In the genomic region with DNA sequence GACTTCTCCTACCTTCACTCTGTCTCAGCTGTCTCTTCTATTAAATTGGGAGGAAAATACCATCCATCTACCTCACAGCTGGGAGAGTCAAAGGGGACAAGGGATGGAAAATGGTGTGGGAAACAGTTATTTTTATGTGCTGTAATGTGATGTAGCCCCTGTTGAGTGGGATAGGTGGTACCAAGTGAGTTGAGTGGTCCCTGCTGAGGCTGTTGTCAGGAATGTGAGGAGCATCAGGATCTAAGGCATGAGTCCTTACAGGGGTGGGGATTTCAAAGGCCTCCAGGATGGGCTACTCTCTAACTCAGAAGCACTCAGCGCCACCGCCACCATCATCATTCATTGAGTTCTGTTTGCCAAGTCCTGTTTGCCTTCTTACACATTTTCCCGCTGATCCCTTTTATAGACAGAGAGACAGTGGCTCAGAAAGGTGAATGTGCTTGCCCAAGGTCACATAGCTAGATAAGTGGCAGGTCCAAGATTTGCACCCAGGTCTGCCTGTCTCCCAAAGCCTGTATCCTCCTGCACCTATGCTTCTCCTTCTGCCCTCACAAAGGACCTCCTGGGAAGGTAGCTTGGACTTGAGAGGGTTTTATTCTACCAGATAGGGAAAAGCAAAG, we compare ENCODE assay signal across 2 cellular contexts.
TF ChIP-seq lines count a peak whose summit lies in the region.

No MANE protein-coding gene starts in this region.

TF ChIP-seq in WTC11, 78 proteins besides CTCF, POLR2A, EP300 and RAD21 (continued from another document and continues in another):
- TF ChIP-seq, protein P1, sequence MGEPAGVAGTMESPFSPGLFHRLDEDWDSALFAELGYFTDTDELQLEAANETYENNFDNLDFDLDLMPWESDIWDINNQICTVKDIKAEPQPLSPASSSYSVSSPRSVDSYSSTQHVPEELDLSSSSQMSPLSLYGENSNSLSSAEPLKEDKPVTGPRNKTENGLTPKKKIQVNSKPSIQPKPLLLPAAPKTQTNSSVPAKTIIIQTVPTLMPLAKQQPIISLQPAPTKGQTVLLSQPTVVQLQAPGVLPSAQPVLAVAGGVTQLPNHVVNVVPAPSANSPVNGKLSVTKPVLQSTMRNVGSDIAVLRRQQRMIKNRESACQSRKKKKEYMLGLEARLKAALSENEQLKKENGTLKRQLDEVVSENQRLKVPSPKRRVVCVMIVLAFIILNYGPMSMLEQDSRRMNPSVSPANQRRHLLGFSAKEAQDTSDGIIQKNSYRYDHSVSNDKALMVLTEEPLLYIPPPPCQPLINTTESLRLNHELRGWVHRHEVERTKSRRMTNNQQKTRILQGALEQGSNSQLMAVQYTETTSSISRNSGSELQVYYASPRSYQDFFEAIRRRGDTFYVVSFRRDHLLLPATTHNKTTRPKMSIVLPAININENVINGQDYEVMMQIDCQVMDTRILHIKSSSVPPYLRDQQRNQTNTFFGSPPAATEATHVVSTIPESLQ (CRISPR knock-in tag; IDR thresholded peaks at IDR 0.05), result no peak
- TF ChIP-seq, protein P2, sequence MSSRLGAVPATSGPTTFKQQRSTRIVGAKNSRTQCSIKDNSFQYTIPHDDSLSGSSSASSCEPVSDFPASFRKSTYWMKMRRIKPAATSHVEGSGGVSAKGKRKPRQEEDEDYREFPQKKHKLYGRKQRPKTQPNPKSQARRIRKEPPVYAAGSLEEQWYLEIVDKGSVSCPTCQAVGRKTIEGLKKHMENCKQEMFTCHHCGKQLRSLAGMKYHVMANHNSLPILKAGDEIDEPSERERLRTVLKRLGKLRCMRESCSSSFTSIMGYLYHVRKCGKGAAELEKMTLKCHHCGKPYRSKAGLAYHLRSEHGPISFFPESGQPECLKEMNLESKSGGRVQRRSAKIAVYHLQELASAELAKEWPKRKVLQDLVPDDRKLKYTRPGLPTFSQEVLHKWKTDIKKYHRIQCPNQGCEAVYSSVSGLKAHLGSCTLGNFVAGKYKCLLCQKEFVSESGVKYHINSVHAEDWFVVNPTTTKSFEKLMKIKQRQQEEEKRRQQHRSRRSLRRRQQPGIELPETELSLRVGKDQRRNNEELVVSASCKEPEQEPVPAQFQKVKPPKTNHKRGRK (CRISPR knock-in tag; IDR thresholded peaks at IDR 0.05; ENCODE audit: borderline replicate concordance), result no peak
- TF ChIP-seq PRRX2 (CRISPR knock-in tag; IDR thresholded peaks at IDR 0.05), result no peak
- TF ChIP-seq, protein P3, sequence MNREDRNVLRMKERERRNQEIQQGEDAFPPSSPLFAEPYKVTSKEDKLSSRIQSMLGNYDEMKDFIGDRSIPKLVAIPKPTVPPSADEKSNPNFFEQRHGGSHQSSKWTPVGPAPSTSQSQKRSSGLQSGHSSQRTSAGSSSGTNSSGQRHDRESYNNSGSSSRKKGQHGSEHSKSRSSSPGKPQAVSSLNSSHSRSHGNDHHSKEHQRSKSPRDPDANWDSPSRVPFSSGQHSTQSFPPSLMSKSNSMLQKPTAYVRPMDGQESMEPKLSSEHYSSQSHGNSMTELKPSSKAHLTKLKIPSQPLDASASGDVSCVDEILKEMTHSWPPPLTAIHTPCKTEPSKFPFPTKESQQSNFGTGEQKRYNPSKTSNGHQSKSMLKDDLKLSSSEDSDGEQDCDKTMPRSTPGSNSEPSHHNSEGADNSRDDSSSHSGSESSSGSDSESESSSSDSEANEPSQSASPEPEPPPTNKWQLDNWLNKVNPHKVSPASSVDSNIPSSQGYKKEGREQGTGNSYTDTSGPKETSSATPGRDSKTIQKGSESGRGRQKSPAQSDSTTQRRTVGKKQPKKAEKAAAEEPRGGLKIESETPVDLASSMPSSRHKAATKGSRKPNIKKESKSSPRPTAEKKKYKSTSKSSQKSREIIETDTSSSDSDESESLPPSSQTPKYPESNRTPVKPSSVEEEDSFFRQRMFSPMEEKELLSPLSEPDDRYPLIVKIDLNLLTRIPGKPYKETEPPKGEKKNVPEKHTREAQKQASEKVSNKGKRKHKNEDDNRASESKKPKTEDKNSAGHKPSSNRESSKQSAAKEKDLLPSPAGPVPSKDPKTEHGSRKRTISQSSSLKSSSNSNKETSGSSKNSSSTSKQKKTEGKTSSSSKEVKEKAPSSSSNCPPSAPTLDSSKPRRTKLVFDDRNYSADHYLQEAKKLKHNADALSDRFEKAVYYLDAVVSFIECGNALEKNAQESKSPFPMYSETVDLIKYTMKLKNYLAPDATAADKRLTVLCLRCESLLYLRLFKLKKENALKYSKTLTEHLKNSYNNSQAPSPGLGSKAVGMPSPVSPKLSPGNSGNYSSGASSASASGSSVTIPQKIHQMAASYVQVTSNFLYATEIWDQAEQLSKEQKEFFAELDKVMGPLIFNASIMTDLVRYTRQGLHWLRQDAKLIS (CRISPR knock-in tag; IDR thresholded peaks at IDR 0.05; ENCODE audit: borderline replicate concordance), result no peak
- no peak for TF ChIP-seq ESRRA (CRISPR knock-in tag; IDR thresholded peaks at IDR 0.05; ENCODE audit: borderline replicate concordance)
- no peak for TF ChIP-seq HMGA2 (CRISPR knock-in tag; IDR thresholded peaks at IDR 0.05)
- TF ChIP-seq, protein P4, sequence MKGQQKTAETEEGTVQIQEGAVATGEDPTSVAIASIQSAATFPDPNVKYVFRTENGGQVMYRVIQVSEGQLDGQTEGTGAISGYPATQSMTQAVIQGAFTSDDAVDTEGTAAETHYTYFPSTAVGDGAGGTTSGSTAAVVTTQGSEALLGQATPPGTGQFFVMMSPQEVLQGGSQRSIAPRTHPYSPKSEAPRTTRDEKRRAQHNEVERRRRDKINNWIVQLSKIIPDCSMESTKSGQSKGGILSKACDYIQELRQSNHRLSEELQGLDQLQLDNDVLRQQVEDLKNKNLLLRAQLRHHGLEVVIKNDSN (CRISPR knock-in tag; IDR thresholded peaks at IDR 0.05), result no peak
- TF ChIP-seq GABPB1 (CRISPR knock-in tag; IDR thresholded peaks at IDR 0.05), result no peak
- no peak for TF ChIP-seq CREM (CRISPR knock-in tag; IDR thresholded peaks at IDR 0.05)
- TF ChIP-seq OVOL2 (CRISPR knock-in tag; IDR thresholded peaks at IDR 0.05; ENCODE audit: borderline replicate concordance), result no peak
- no peak for TF ChIP-seq ELF4 (CRISPR knock-in tag; IDR thresholded peaks at IDR 0.05; ENCODE audit: low read depth)
- TF ChIP-seq, protein P5, sequence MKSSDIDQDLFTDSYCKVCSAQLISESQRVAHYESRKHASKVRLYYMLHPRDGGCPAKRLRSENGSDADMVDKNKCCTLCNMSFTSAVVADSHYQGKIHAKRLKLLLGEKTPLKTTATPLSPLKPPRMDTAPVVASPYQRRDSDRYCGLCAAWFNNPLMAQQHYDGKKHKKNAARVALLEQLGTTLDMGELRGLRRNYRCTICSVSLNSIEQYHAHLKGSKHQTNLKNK (CRISPR knock-in tag; IDR thresholded peaks at IDR 0.05), result no peak
- no peak for TF ChIP-seq MYBL2 (CRISPR knock-in tag; IDR thresholded peaks at IDR 0.05)

TF ChIP-seq in liver, 16 proteins besides CTCF, POLR2A, EP300 and RAD21 (continued from another document):
- TF ChIP-seq, protein P6, sequence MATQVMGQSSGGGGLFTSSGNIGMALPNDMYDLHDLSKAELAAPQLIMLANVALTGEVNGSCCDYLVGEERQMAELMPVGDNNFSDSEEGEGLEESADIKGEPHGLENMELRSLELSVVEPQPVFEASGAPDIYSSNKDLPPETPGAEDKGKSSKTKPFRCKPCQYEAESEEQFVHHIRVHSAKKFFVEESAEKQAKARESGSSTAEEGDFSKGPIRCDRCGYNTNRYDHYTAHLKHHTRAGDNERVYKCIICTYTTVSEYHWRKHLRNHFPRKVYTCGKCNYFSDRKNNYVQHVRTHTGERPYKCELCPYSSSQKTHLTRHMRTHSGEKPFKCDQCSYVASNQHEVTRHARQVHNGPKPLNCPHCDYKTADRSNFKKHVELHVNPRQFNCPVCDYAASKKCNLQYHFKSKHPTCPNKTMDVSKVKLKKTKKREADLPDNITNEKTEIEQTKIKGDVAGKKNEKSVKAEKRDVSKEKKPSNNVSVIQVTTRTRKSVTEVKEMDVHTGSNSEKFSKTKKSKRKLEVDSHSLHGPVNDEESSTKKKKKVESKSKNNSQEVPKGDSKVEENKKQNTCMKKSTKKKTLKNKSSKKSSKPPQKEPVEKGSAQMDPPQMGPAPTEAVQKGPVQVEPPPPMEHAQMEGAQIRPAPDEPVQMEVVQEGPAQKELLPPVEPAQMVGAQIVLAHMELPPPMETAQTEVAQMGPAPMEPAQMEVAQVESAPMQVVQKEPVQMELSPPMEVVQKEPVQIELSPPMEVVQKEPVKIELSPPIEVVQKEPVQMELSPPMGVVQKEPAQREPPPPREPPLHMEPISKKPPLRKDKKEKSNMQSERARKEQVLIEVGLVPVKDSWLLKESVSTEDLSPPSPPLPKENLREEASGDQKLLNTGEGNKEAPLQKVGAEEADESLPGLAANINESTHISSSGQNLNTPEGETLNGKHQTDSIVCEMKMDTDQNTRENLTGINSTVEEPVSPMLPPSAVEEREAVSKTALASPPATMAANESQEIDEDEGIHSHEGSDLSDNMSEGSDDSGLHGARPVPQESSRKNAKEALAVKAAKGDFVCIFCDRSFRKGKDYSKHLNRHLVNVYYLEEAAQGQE (IDR thresholded peaks at IDR 0.05), result no peak
- TF ChIP-seq, protein P7, sequence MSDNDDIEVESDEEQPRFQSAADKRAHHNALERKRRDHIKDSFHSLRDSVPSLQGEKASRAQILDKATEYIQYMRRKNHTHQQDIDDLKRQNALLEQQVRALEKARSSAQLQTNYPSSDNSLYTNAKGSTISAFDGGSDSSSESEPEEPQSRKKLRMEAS (IDR thresholded peaks at IDR 0.05), result no peak
- TF ChIP-seq FOXA1 (IDR thresholded peaks at IDR 0.05) (no peak), TAF1 (conservative IDR thresholded peaks at IDR 0.05) (no peak), SP1 (IDR thresholded peaks at IDR 0.05) (no peak), FOXA2 (IDR thresholded peaks at IDR 0.05) (no peak), RXRA (IDR thresholded peaks at IDR 0.05) (no peak), EGR1 (IDR thresholded peaks at IDR 0.05; ENCODE audit: low read depth in 2 of 2) (no peak), GABPA (IDR thresholded peaks at IDR 0.05 in 1 of 2, conservative IDR thresholded peaks at IDR 0.05 in 1 of 2) (no peak)
- TF ChIP-seq, protein P8, sequence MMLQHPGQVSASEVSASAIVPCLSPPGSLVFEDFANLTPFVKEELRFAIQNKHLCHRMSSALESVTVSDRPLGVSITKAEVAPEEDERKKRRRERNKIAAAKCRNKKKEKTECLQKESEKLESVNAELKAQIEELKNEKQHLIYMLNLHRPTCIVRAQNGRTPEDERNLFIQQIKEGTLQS (IDR thresholded peaks at IDR 0.05), result no peak
- TF ChIP-seq, protein P9, sequence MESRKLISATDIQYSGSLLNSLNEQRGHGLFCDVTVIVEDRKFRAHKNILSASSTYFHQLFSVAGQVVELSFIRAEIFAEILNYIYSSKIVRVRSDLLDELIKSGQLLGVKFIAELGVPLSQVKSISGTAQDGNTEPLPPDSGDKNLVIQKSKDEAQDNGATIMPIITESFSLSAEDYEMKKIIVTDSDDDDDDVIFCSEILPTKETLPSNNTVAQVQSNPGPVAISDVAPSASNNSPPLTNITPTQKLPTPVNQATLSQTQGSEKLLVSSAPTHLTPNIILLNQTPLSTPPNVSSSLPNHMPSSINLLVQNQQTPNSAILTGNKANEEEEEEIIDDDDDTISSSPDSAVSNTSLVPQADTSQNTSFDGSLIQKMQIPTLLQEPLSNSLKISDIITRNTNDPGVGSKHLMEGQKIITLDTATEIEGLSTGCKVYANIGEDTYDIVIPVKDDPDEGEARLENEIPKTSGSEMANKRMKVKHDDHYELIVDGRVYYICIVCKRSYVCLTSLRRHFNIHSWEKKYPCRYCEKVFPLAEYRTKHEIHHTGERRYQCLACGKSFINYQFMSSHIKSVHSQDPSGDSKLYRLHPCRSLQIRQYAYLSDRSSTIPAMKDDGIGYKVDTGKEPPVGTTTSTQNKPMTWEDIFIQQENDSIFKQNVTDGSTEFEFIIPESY (IDR thresholded peaks at IDR 0.05), result no peak
